In genomic region chrX:134338527-134338926, GRCh38 we compare ENCODE assay signal across 17 cellular contexts. TPM values are rescaled to one million over a fixed set of nuclear protein-coding genes. Genes with fewer than 3 reads are reported as not detected.
DNase-seq lines count a peak whose midpoint lies in the region; ATAC-seq, FAIRE-seq and TF ChIP-seq lines count a peak whose summit lies in the region.
"Had no signal": no experiment of that assay in that cellular context is flagged by ENCODE, and none has a peak within 500 bp of the region (broad histone marks: within the 10 kb centered on the region; RNA-seq: fewer than 3 reads in every experiment).

No MANE protein-coding gene starts in this region.

- peaks cover 8% of the 10 kb centered on the region for H3K4me1 Mint-ChIP-seq in T-helper 2 cell treated with Interferon-gamma antibody and Interleukin-4, amounts not matched to agents 5 μg/mL and 100 μg/mL, for 36 hours (ENCODE audit: low read depth)
- peaks cover 17 to 24% of the 10 kb centered on the region in 2 donors for H3K4me1 Mint-ChIP-seq in immature natural killer cell
- H3K4me1 Mint-ChIP-seq: CD14-positive monocyte, GM23338 had no signal

- H3K4me3 ChIP-seq in mucosa of descending colon: no peak overlapping the region
- H3K4me3 ChIP-seq: esophagus squamous epithelium, GM23338 had no signal

- H3K4me1 ChIP-seq in mucosa of descending colon (ENCODE audit: low read depth): no peaks in the 10 kb centered on the region
- H3K4me1 ChIP-seq: esophagus squamous epithelium had no signal

- intact Hi-C loops in mucosa of descending colon (cut with DNase I, micrococcal nuclease) (no loop called here), posterior vena cava (cut with DNase I) (no loop called here)

- peaks cover 8% of the 10 kb centered on the region for H3K9me3 Mint-ChIP-seq in T-helper 2 cell treated with Interferon-gamma antibody and Interleukin-4, amounts not matched to agents 5 μg/mL and 100 μg/mL, for 36 hours
- peaks cover 0 to 3% (median 0%) of the 10 kb centered on the region in 6 donors for H3K9me3 Mint-ChIP-seq in immature natural killer cell
- H3K9me3 Mint-ChIP-seq: CD14-positive monocyte, GM23338 had no signal

- no peaks in the 10 kb centered on the region for H3K36me3 ChIP-seq in mucosa of descending colon (ENCODE audit: low read depth)
- H3K36me3 ChIP-seq: esophagus squamous epithelium had no signal

- no peak for TF ChIP-seq CTCF in mucosa of descending colon (IDR thresholded peaks at IDR 0.05)

- DNase-seq in Daoy (ENCODE audit: low read depth) (peak; percentile 2), GM19239 (ENCODE audit: insufficient read length, low spot score) (no peak), immature natural killer cell (peak; percentile 39 to 45 (median 42)), GM03348 (ENCODE audit: low spot score) (no peak), mucosa of descending colon (no peak), posterior vena cava (ENCODE audit: low spot score) (no peak), RKO (ENCODE audit: low spot score) (no peak)
- DNase-seq in T-helper 2 cell treated with Interferon-gamma antibody and Interleukin-4, amounts not matched to agents 5 μg/mL and 100 μg/mL, for 36 hours (ENCODE audit: low spot score): peak; percentile 6
- DNase-seq: cortex of kidney; esophagus squamous epithelium; NCI-H1048; NK-92 treated with Interleukin-12 subunit alpha and Interleukin-12 subunit beta, amount 100 ng/mL, for 24 hours; retina; trophoblast cell had no signal

- no peaks in the 10 kb centered on the region for H3K36me3 Mint-ChIP-seq in T-helper 2 cell treated with Interferon-gamma antibody and Interleukin-4, amounts not matched to agents 5 μg/mL and 100 μg/mL, for 36 hours (ENCODE audit: low read depth)
- H3K36me3 Mint-ChIP-seq in immature natural killer cell: no peaks in the 10 kb centered on the region
- H3K36me3 Mint-ChIP-seq: CD14-positive monocyte had no signal

- peak; percentile 87 for FAIRE-seq in GM19239 (lab: Jason Lieb, UNC)

- H3K9me3 ChIP-seq in mucosa of descending colon: no peaks in the 10 kb centered on the region
- H3K9me3 ChIP-seq: esophagus squamous epithelium had no signal

- H3K4me3 Mint-ChIP-seq in T-helper 2 cell treated with Interferon-gamma antibody and Interleukin-4, amounts not matched to agents 5 μg/mL and 100 μg/mL, for 36 hours: peak overlapping the region; percentile 14
- peak overlapping the region in 3 of 5 donors; percentile 60 to 65 (median 61) for H3K4me3 Mint-ChIP-seq in immature natural killer cell
- H3K4me3 Mint-ChIP-seq: CD14-positive monocyte, GM23338 had no signal

- H3K27ac Mint-ChIP-seq in T-helper 2 cell treated with Interferon-gamma antibody and Interleukin-4, amounts not matched to agents 5 μg/mL and 100 μg/mL, for 36 hours: no peak overlapping the region
- peak overlapping the region in 2 of 6 donors; percentile 56 to 60 for H3K27ac Mint-ChIP-seq in immature natural killer cell
- H3K27ac Mint-ChIP-seq: CD14-positive monocyte, GM23338 had no signal

- no peaks in the 10 kb centered on the region for H3K27me3 Mint-ChIP-seq in T-helper 2 cell treated with Interferon-gamma antibody and Interleukin-4, amounts not matched to agents 5 μg/mL and 100 μg/mL, for 36 hours (ENCODE audit: low read depth)
- peaks cover 1 to 8% (median 3%) of the 10 kb centered on the region in 3 donors for H3K27me3 Mint-ChIP-seq in immature natural killer cell (ENCODE audit: low read depth in 3 of 3)

- no peak for ATAC-seq in mucosa of descending colon
- ATAC-seq: GM23338, left lobe of liver had no signal

RNA-seq across cellular contexts. Expression of gene PHF6, which starts 34.6 kb away (rescaled TPM):
- 22.8 and 24.6 TPM in 2 replicates for total RNA-seq in Daoy (2014; rRNA removed; shearing (Covaris generic))
- 10 to 100 TPM; 17.3 to 25.0 (median 21.5) TPM for polyA plus RNA-seq in immature natural killer cell
- total RNA-seq in mucosa of descending colon: 10 to 100 TPM; 15.0 to 19.7 (median 18.9) TPM
- 10 to 100 TPM; 15.5 to 15.9 TPM for total RNA-seq in posterior vena cava

Comparison
In these comparisons a context has a peak if more than half of its experiments do, and no peak if none do; other contexts are left out.
1. DNase-seq: peak in Daoy (single experiment), T-helper 2 cell treated with Interferon-gamma antibody and Interleukin-4, amounts not matched to agents 5 μg/mL and 100 μg/mL, for 36 hours (single experiment) and immature natural killer cell (3 of 3); none in GM19239 (single experiment), GM03348 (single experiment), mucosa of descending colon (0 of 3), posterior vena cava (single experiment) and RKO (single experiment).